In the genomic region with DNA sequence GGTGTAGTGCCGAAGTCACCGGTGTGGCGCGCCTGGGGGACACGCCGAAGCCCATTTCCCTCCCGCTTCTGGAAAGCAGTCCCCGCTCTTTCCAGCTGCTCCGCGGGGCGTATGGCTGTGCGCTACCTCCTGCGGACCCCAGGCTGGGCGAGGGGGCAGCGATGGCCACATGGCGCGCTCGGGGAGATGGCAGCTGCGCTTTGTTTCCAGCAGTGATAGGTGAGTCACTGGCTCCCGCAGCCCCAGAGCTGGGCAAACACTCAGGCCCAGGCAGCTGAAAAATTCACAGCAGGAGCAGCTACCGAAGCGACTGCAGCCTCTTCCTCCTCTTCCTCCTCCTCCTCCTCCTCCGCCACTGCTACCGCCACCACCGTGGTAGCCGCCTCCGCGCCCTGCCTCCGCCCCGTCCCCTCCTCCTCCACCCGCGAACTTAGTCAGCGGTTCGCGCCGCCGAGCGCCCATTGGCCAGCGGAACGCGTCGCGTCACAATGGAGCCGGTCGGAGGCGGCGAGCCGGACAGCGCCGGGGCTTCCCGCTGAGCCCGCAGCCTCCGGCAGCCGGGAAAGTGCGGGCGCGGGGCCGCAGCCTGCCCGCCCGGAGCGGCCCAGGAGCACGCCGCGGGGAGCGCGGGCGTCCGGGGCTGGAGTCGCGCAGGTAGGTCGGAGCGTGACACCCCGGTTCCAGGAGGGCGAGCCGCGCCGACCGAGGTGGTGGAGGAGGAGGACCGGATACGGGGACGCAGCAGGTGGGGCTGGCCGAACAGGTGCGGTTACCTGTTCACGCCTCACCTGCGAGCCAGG, we compare ENCODE assay signal across 7 cellular contexts. TPM values are rescaled to one million over a fixed set of nuclear protein-coding genes. Genes with fewer than 3 reads are reported as not detected.
A peak's percentile ranks its signal among the peaks of the same experiment; 100 is the strongest.
DNase-seq lines count a peak whose midpoint lies in the region; ATAC-seq and TF ChIP-seq lines count a peak whose summit lies in the region.

A gene (plus strand): TSS at position 461 of the 800 bp plus-strand sequence. CDS start 57,822 bp downstream, outside the sequence.

- ATAC-seq in GM18508 (IDR thresholded peaks at IDR 0.05; ENCODE audit: insufficient read depth, unreplicated experiment) (peak; percentile 46), HG02885 (IDR thresholded peaks at IDR 0.05; ENCODE audit: poor library complexity, unreplicated experiment) (peak; percentile 88), gastrocnemius medialis (peak; percentile 88 to 91)

- peak; percentile 90 to 94 for TF ChIP-seq POLR2A in gastrocnemius medialis (IDR thresholded peaks at IDR 0.05)

- H3K4me3 ChIP-seq in iPS DF 6.9 (ENCODE audit: low read length) (peak within 1 kb of the TSS; percentile 91), gastrocnemius medialis (peak within 1 kb of the TSS; percentile 82 to 99 (median 88))

- H3K9me3 Mint-ChIP-seq in brain = peaks cover 2 to 10% (median 5%) of the 10 kb centered on the region in 5 experiments

- intact Hi-C loops in gastrocnemius medialis (cut with DNase I; ENCODE audit: low total_unique reads) = loop anchor here (2.0 to 10.0 kb wide), 2 partner anchors 22 to 470 kb away; a partner anchor contains a TSS

- peak within 1 kb of the TSS in 1 of 5 experiments; percentile 90 for H3K4me3 Mint-ChIP-seq in brain

- no peaks in the 10 kb centered on the region for H3K27me3 ChIP-seq in iPS DF 6.9 (ENCODE audit: control insufficient read depth, insufficient read depth, low read length)
- no peaks in the 10 kb centered on the region for H3K27me3 ChIP-seq in gastrocnemius medialis

- H3K27ac Mint-ChIP-seq in brain = peak within 1 kb of the TSS; percentile 72 to 92 (median 89)

- H3K4me1 ChIP-seq in iPS DF 6.9 (ENCODE audit: control insufficient read depth, insufficient read depth, low read length) (no peaks in the 10 kb centered on the region), gastrocnemius medialis (peaks cover 36 to 40% of the 10 kb centered on the region in 2 donors)

- peaks cover 10% of the 10 kb centered on the region for H3K27me3 Mint-ChIP-seq in brain

- H3K9me3 ChIP-seq in iPS DF 6.9 (ENCODE audit: control insufficient read depth, insufficient read depth, low read length) = no peaks in the 10 kb centered on the region
- H3K9me3 ChIP-seq in gastrocnemius medialis = no peaks in the 10 kb centered on the region

- peaks cover 17% of the 10 kb centered on the region for H3K4me1 Mint-ChIP-seq in brain

- no CpG with 5 or more reads among the region's 85 CpGs for WGBS in iPS DF 6.9 (ENCODE audit: insufficient coverage, insufficient read length)

- in situ Hi-C loops in gastrocnemius medialis (cut with MboI; ENCODE audit: low sequenced_read_pairs in 4 of 4) = loop anchor here in 2 of 4 donors (10.0 to 25.0 kb wide), 3 partner anchors 60 to 463 kb away; a partner anchor contains a TSS

- no peak for TF ChIP-seq CTCF in brain (conservative IDR thresholded peaks at IDR 0.05)
- no peak for TF ChIP-seq CTCF in gastrocnemius medialis (IDR thresholded peaks at IDR 0.05 in 4 of 5, conservative IDR thresholded peaks at IDR 0.05 in 1 of 5)

- H3K27ac ChIP-seq in iPS DF 6.9 (ENCODE audit: low read length) (no peak within 1 kb of the TSS), gastrocnemius medialis (peak within 1 kb of the TSS; percentile 89 to 98 (median 94))

- DNase-seq in NCI-H2029 (lab: John Stamatoyannopoulos, UW) (peak; percentile 93), UCSD-AML1 (lab: John Stamatoyannopoulos, UW; ENCODE audit: unreplicated experiment) (peak; percentile 93), iPS DF 6.9 (ENCODE audit: low read depth, low spot score) (peak; percentile 60), gastrocnemius medialis (peak; percentile 87 to 88)

- H3K36me3 ChIP-seq in iPS DF 6.9 (ENCODE audit: control insufficient read depth, insufficient read depth, low read length) (no peaks in the 10 kb centered on the region), gastrocnemius medialis (no peaks in the 10 kb centered on the region)

- peaks cover 4% of the 10 kb centered on the region for H3K36me3 Mint-ChIP-seq in brain

RNA-seq across cellular contexts. Expression of the gene that starts here (rescaled TPM):
- polyA plus RNA-seq in brain (ENCODE audit: insufficient read depth, low read depth, low replicate concordance) = 7.0 TPM
- total RNA-seq in gastrocnemius medialis = 10 to 100 TPM in 2 of 4 donors, 1 to 10 TPM in 2; 3.5 to 15.7 (median 8.5) TPM
